ENCODE assay signal across 18 cellular contexts in the genomic region with DNA sequence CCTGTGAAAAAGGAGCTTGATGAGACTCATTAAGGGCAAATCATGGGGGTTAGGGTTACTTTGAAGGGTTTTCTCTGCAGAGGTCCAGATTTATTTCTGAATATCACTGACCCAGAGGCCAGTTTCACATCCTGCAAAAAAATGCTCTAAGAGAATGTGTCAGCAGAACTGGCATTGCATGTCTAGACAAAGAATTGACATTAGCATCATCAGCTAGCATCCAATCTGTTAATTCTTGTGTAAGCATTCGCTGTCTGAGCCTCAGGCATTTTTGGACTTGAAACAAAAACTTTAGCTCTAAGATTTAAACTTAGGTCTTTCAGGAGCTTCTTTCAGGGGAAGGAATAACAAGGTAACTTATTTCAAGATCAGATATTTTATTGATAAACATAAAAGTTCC.
DNase-seq lines count a peak whose midpoint lies in the region; ATAC-seq and TF ChIP-seq lines count a peak whose summit lies in the region.
"Had no signal": no experiment of that assay in that cellular context is flagged by ENCODE, and none has a peak within 500 bp of the region (broad histone marks: within the 10 kb centered on the region; RNA-seq: fewer than 3 reads in every experiment).

No MANE protein-coding gene starts in this region.

- H2BK120ac ChIP-seq in mesenchymal stem cell (ENCODE audit: low read depth, low read length), result no peak overlapping the region

- H3K4me2 ChIP-seq in mesenchymal stem cell (ENCODE audit: low read length, poor library complexity, severe bottlenecking), result no peak overlapping the region
- H3K4me2 ChIP-seq: GM23338 had no signal

- H2BK5ac ChIP-seq in mesenchymal stem cell (ENCODE audit: low read depth, low read length, poor library complexity, severe bottlenecking), result no peak overlapping the region

- no peak overlapping the region for H2AFZ ChIP-seq in mesenchymal stem cell (ENCODE audit: low read depth, low read length)

- no peak overlapping the region for H3K18ac ChIP-seq in mesenchymal stem cell (ENCODE audit: low read depth in 1 of 2, low read length in 2 of 2)

- no peak overlapping the region for H2AK5ac ChIP-seq in mesenchymal stem cell (ENCODE audit: low read length, severe bottlenecking)

- H3K9ac ChIP-seq in mesenchymal stem cell (ENCODE audit: low read length), result no peak overlapping the region

- no peak overlapping the region for H2BK12ac ChIP-seq in mesenchymal stem cell (ENCODE audit: low read length in 2 of 2)

- no peak for TF ChIP-seq CTCF in AG10803 (conservative IDR thresholded peaks at IDR 0.05; ENCODE audit: low read length)

- no peak overlapping the region for H4K8ac ChIP-seq in mesenchymal stem cell (ENCODE audit: low read length)

- WGBS in mesenchymal stem cell, result 100% methylated on average over 1 of the region's 1 CpG

- H3K4me1 ChIP-seq in mesenchymal stem cell (ENCODE audit: control insufficient read depth, insufficient read depth, low read depth, low read length), result no peaks in the 10 kb centered on the region
- H3K4me1 ChIP-seq: SJCRH30 had no signal

- H3K36me3 ChIP-seq in mesenchymal stem cell (ENCODE audit: control insufficient read depth in 1 of 2, insufficient read depth in 2 of 2, low read depth in 1 of 2, low read length in 2 of 2), result no peaks in the 10 kb centered on the region
- H3K36me3 ChIP-seq: SJCRH30 had no signal

- no peak for ATAC-seq in HG03354 (IDR thresholded peaks at IDR 0.05; ENCODE audit: poor library complexity, severe bottlenecking, unreplicated experiment)
- ATAC-seq: left colon; naive thymus-derived CD4-positive, alpha-beta T cell had no signal

- H2BK15ac ChIP-seq in mesenchymal stem cell (ENCODE audit: low read depth, poor library complexity, severe bottlenecking), result no peak overlapping the region

- H3K23ac ChIP-seq in mesenchymal stem cell (ENCODE audit: low read length in 2 of 2), result no peak overlapping the region

- H3K4me3 ChIP-seq in AG10803 (ENCODE audit: low read length) (no peak overlapping the region), mesenchymal stem cell (ENCODE audit: insufficient read depth in 1 of 2, low read depth in 1 of 2, low read length in 2 of 2) (no peak overlapping the region)
- H3K4me3 ChIP-seq: GM23338, SJCRH30 had no signal

- no peak overlapping the region for H3K4ac ChIP-seq in mesenchymal stem cell (ENCODE audit: low read depth in 1 of 2, low read length in 2 of 2)

- no peak overlapping the region for H3K14ac ChIP-seq in mesenchymal stem cell (ENCODE audit: low read length in 2 of 2)

- H3K27me3 ChIP-seq in mesenchymal stem cell (ENCODE audit: control insufficient read depth in 1 of 2, insufficient read depth in 1 of 2, low read length in 2 of 2), result no peaks in the 10 kb centered on the region
- H3K27me3 ChIP-seq: SJCRH30 had no signal

- H3K27ac ChIP-seq in mesenchymal stem cell (ENCODE audit: low read length, poor library complexity, severe bottlenecking), result no peak overlapping the region
- H3K27ac ChIP-seq: SJCRH30 had no signal

- DNase-seq in AG10803 (ENCODE audit: low read depth), result peak; percentile 65
- peak; percentile 34 for DNase-seq in NCI-H460 (ENCODE audit: extremely low read depth, low read depth)
- peak; percentile 85 for DNase-seq in dedifferentiated amniotic fluid mesenchymal stem cell (ENCODE audit: extremely low spot score)
- DNase-seq in mesenchymal stem cell, result peak; percentile 55
- DNase-seq in stimulated activated CD4-positive, alpha-beta T cell treated with anti-CD3 and anti-CD28 coated beads, Interleukin-4, amount 100 ng/mL, for 4 hours, result no peak
- DNase-seq in dermis blood vessel endothelial cell, result no peak
- no peak for DNase-seq in NCI-H128 (lab: John Stamatoyannopoulos, UW; ENCODE audit: unreplicated experiment)
- DNase-seq: activated CD4-positive, alpha-beta T cell treated with anti-CD3 and anti-CD28 coated beads for 48 hours; activated naive CD8-positive, alpha-beta T cell treated with anti-CD3 and anti-CD28 coated beads, Interleukin-2, amount 10 ng/mL, durations not matched to agents 7 days and 5 days; activated T-cell treated with anti-CD3 and anti-CD28 coated beads, Interleukin-2, amount 50 U/mL, for 1 hour; central memory CD4-positive, alpha-beta T cell; hypothalamus; left colon; naive thymus-derived CD4-positive, alpha-beta T cell; NCI-H2171 treated with DMSO at 0.1 percent for 48 hours; SJCRH30 had no signal

- H3K9me3 ChIP-seq in mesenchymal stem cell (ENCODE audit: control insufficient read depth, low read length), result no peaks in the 10 kb centered on the region
- H3K9me3 ChIP-seq: SJCRH30 had no signal

- H4K91ac ChIP-seq in mesenchymal stem cell (ENCODE audit: low read length), result no peak overlapping the region

- no peaks in the 10 kb centered on the region for H3K79me1 ChIP-seq in mesenchymal stem cell (replicated peaks; ENCODE audit: low read length, poor library complexity, severe bottlenecking)

Comparison
In these comparisons a context has a peak if more than half of its experiments do, and no peak if none do; other contexts are left out.
1. DNase-seq: peak in AG10803 (single experiment), NCI-H460 (single experiment), dedifferentiated amniotic fluid mesenchymal stem cell (single experiment) and mesenchymal stem cell (single experiment); none in stimulated activated CD4-positive, alpha-beta T cell treated with anti-CD3 and anti-CD28 coated beads, Interleukin-4, amount 100 ng/mL, for 4 hours (0 of 2), dermis blood vessel endothelial cell (single experiment) and NCI-H128 (single experiment).